ENCODE assay signal across 16 cellular contexts in genomic region chr14:39603942-39604341, GRCh38.
DNase-seq lines count a peak whose midpoint lies in the region; ATAC-seq and TF ChIP-seq lines count a peak whose summit lies in the region.
"Had no signal": no experiment of that assay in that cellular context is flagged by ENCODE, and none has a peak within 500 bp of the region (broad histone marks: within the 10 kb centered on the region; RNA-seq: fewer than 3 reads in every experiment).

No MANE protein-coding gene starts in this region.

- no peaks in the 10 kb centered on the region for H3K4me1 ChIP-seq in CD4-positive, CD25-positive, alpha-beta regulatory T cell (ENCODE audit: control insufficient read depth, insufficient read depth, low read length, poor library complexity, severe bottlenecking)
- H3K4me1 ChIP-seq in CD8-positive, alpha-beta T cell (ENCODE audit: insufficient read depth, low read length): peaks cover 53% of the 10 kb centered on the region
- no peaks in the 10 kb centered on the region for H3K4me1 ChIP-seq in adrenal gland (replicated peaks in 1 of 2)
- H3K4me1 ChIP-seq: BLaER1 treated with 17β-estradiol and CSF1 and Interleukin-3, amounts not matched to agents 10 nM and 100 nM; HAP-1 had no signal

- H3K36me3 Mint-ChIP-seq in activated naive CD4-positive, alpha-beta T cell treated with anti-CD3 and anti-CD28 coated beads, Interleukin-2, amount 10 ng/mL, durations not matched to agents 7 days and 5 days: peaks cover 7% of the 10 kb centered on the region
- H3K36me3 Mint-ChIP-seq in CD4-positive, CD25-positive, alpha-beta regulatory T cell: no peaks in the 10 kb centered on the region
- H3K36me3 Mint-ChIP-seq in CD8-positive, alpha-beta T cell: peaks cover 10% of the 10 kb centered on the region
- H3K36me3 Mint-ChIP-seq in T-helper 17 cell (ENCODE audit: low read depth): peaks cover 2% of the 10 kb centered on the region

- POLR2A ChIA-PET in CD8-positive, alpha-beta T cell (lab: Charles Lee): no interaction called here

- no peak for ATAC-seq in CD4-positive, CD25-positive, alpha-beta regulatory T cell (ENCODE audit: low read depth in 2 of 2)
- peak; percentile 23 for ATAC-seq in CD8-positive, alpha-beta T cell
- no peak for ATAC-seq in T-helper 17 cell
- ATAC-seq: GM12878 had no signal

- H3K4me3 Mint-ChIP-seq in activated naive CD4-positive, alpha-beta T cell treated with anti-CD3 and anti-CD28 coated beads, Interleukin-2, amount 10 ng/mL, durations not matched to agents 7 days and 5 days: no peak overlapping the region
- peak overlapping the region in 3 of 4 donors; percentile 23 to 60 (median 41) for H3K4me3 Mint-ChIP-seq in CD4-positive, CD25-positive, alpha-beta regulatory T cell
- no peak overlapping the region for H3K4me3 Mint-ChIP-seq in CD8-positive, alpha-beta T cell
- peak overlapping the region; percentile 4 for H3K4me3 Mint-ChIP-seq in T-helper 17 cell
- H3K4me3 Mint-ChIP-seq: B cell had no signal

- peaks cover 34% of the 10 kb centered on the region for H3K9me3 Mint-ChIP-seq in activated naive CD4-positive, alpha-beta T cell treated with anti-CD3 and anti-CD28 coated beads, Interleukin-2, amount 10 ng/mL, durations not matched to agents 7 days and 5 days
- peaks cover 4 to 61% (median 28%) of the 10 kb centered on the region in 7 donors for H3K9me3 Mint-ChIP-seq in CD4-positive, CD25-positive, alpha-beta regulatory T cell
- H3K9me3 Mint-ChIP-seq in CD8-positive, alpha-beta T cell: peaks cover 56% of the 10 kb centered on the region

- H3K4me3 ChIP-seq in CD4-positive, CD25-positive, alpha-beta regulatory T cell (ENCODE audit: low read depth, low read length): no peak overlapping the region
- no peak overlapping the region for H3K4me3 ChIP-seq in CD8-positive, alpha-beta T cell (ENCODE audit: low read depth, low read length)
- no peak overlapping the region for H3K4me3 ChIP-seq in adrenal gland
- H3K4me3 ChIP-seq: BLaER1 treated with 17β-estradiol and CSF1 and Interleukin-3, amounts not matched to agents 10 nM and 100 nM; GM12878; GM23248; HAP-1 had no signal

- TF ChIP-seq CTCF in CD8-positive, alpha-beta T cell (IDR thresholded peaks at IDR 0.05): no peak
- no peak for TF ChIP-seq CTCF in adrenal gland (IDR thresholded peaks at IDR 0.05)

- H3K27ac Mint-ChIP-seq in activated naive CD4-positive, alpha-beta T cell treated with anti-CD3 and anti-CD28 coated beads, Interleukin-2, amount 10 ng/mL, durations not matched to agents 7 days and 5 days: no peak overlapping the region
- no peak overlapping the region for H3K27ac Mint-ChIP-seq in CD4-positive, CD25-positive, alpha-beta regulatory T cell
- H3K27ac Mint-ChIP-seq in CD8-positive, alpha-beta T cell: no peak overlapping the region
- no peak overlapping the region for H3K27ac Mint-ChIP-seq in T-helper 17 cell
- H3K27ac Mint-ChIP-seq: B cell had no signal

- H3K27ac ChIP-seq in CD4-positive, CD25-positive, alpha-beta regulatory T cell (ENCODE audit: insufficient read depth, low read length, poor library complexity, severe bottlenecking): no peak overlapping the region
- H3K27ac ChIP-seq in CD8-positive, alpha-beta T cell (ENCODE audit: low read depth, low read length): no peak overlapping the region
- H3K27ac ChIP-seq in adrenal gland: no peak overlapping the region
- H3K27ac ChIP-seq: BLaER1 treated with 17β-estradiol and CSF1 and Interleukin-3, amounts not matched to agents 10 nM and 100 nM; GM23248 had no signal

- no peak for TF ChIP-seq POLR2A in adrenal gland (IDR thresholded peaks at IDR 0.05)

- intact Hi-C loops in CD8-positive, alpha-beta T cell (cut with DNase I, micrococcal nuclease): no loop called here
- intact Hi-C loops in adrenal gland (cut with DNase I): no loop called here

- 60 to 82% (median 63%) methylated on average over 1 of the region's 1 CpG for WGBS in adrenal gland, 4 donors

- peak; percentile 24 for DNase-seq in activated naive CD4-positive, alpha-beta T cell treated with anti-CD3 and anti-CD28 coated beads, Interleukin-2, amount 10 ng/mL, durations not matched to agents 7 days and 5 days
- DNase-seq in activated naive CD4-positive, alpha-beta T cell treated with Interleukin-2 at 50 U/mL for 16 hours: no peak
- DNase-seq in CD4-positive, CD25-positive, alpha-beta regulatory T cell: peak in 1 of 3 donors; percentile 17
- no peak for DNase-seq in CD8-positive, alpha-beta T cell
- DNase-seq in T-helper 17 cell: no peak
- DNase-seq in COR-L47 (lab: John Stamatoyannopoulos, UW): no peak
- DNase-seq in adrenal gland: no peak
- DNase-seq: DMS 273 treated with DMSO at 0.1 percent for 48 hours, DMS53, DND-41, EL, GM23248 had no signal

- no peaks in the 10 kb centered on the region for H3K27me3 ChIP-seq in CD4-positive, CD25-positive, alpha-beta regulatory T cell (ENCODE audit: control insufficient read depth, insufficient read depth, low read length)
- H3K27me3 ChIP-seq in CD8-positive, alpha-beta T cell (ENCODE audit: insufficient read depth, low read length): no peaks in the 10 kb centered on the region
- H3K27me3 ChIP-seq in adrenal gland: no peaks in the 10 kb centered on the region
- H3K27me3 ChIP-seq: BLaER1 treated with 17β-estradiol and CSF1 and Interleukin-3, amounts not matched to agents 10 nM and 100 nM had no signal

- no peaks in the 10 kb centered on the region for H3K27me3 Mint-ChIP-seq in activated naive CD4-positive, alpha-beta T cell treated with anti-CD3 and anti-CD28 coated beads, Interleukin-2, amount 10 ng/mL, durations not matched to agents 7 days and 5 days
- H3K27me3 Mint-ChIP-seq in CD4-positive, CD25-positive, alpha-beta regulatory T cell: no peaks in the 10 kb centered on the region
- H3K27me3 Mint-ChIP-seq in CD8-positive, alpha-beta T cell (ENCODE audit: low read depth): no peaks in the 10 kb centered on the region
- no peaks in the 10 kb centered on the region for H3K27me3 Mint-ChIP-seq in T-helper 17 cell
- H3K27me3 Mint-ChIP-seq: B cell had no signal

- peaks cover 39% of the 10 kb centered on the region for H3K4me1 Mint-ChIP-seq in activated naive CD4-positive, alpha-beta T cell treated with anti-CD3 and anti-CD28 coated beads, Interleukin-2, amount 10 ng/mL, durations not matched to agents 7 days and 5 days
- H3K4me1 Mint-ChIP-seq in CD4-positive, CD25-positive, alpha-beta regulatory T cell: peaks cover 0 to 11% (median 0%) of the 10 kb centered on the region in 4 donors
- H3K4me1 Mint-ChIP-seq in CD8-positive, alpha-beta T cell (ENCODE audit: low read depth): peaks cover 36% of the 10 kb centered on the region
- H3K4me1 Mint-ChIP-seq in T-helper 17 cell: peaks cover 6% of the 10 kb centered on the region
- H3K4me1 Mint-ChIP-seq: B cell had no signal

- CTCF ChIA-PET in activated naive CD4-positive, alpha-beta T cell treated with anti-CD3 and anti-CD28 coated beads, Interleukin-2, amount 10 ng/mL, durations not matched to agents 7 days and 5 days (lab: Charles Lee): no interaction called here
- CTCF ChIA-PET in CD8-positive, alpha-beta T cell (lab: Charles Lee): no interaction called here

- no peaks in the 10 kb centered on the region for H3K36me3 ChIP-seq in CD4-positive, CD25-positive, alpha-beta regulatory T cell (ENCODE audit: control insufficient read depth, insufficient read depth, low read length)
- H3K36me3 ChIP-seq in CD8-positive, alpha-beta T cell (ENCODE audit: insufficient read depth, low read length): no peaks in the 10 kb centered on the region
- H3K36me3 ChIP-seq in adrenal gland (replicated peaks in 1 of 2): no peaks in the 10 kb centered on the region
- H3K36me3 ChIP-seq: BLaER1 treated with 17β-estradiol and CSF1 and Interleukin-3, amounts not matched to agents 10 nM and 100 nM; HAP-1 had no signal

- H3K9me3 ChIP-seq in CD4-positive, CD25-positive, alpha-beta regulatory T cell (ENCODE audit: control insufficient read depth in 2 of 2, low read length in 2 of 2): peaks cover 10 to 15% of the 10 kb centered on the region in 2 experiments
- no peaks in the 10 kb centered on the region for H3K9me3 ChIP-seq in CD8-positive, alpha-beta T cell (ENCODE audit: low read length)
- H3K9me3 ChIP-seq in T-helper 17 cell (ENCODE audit: control insufficient read depth, low read length, poor library complexity, severe bottlenecking) (no peaks in the 10 kb centered on the region), adrenal gland (replicated peaks in 1 of 3) (no peaks in the 10 kb centered on the region)
- H3K9me3 ChIP-seq: HAP-1 had no signal

Comparison
In these comparisons a context has a peak if more than half of its experiments do, and no peak if none do; other contexts are left out.
1. H3K4me3 Mint-ChIP-seq: peak in CD4-positive, CD25-positive, alpha-beta regulatory T cell (3 of 4) and T-helper 17 cell (single experiment); none in activated naive CD4-positive, alpha-beta T cell treated with anti-CD3 and anti-CD28 coated beads, Interleukin-2, amount 10 ng/mL, durations not matched to agents 7 days and 5 days (single experiment) and CD8-positive, alpha-beta T cell (single experiment).